Comparison of ENCODE assay signal across 10 cellular contexts in the genomic region with DNA sequence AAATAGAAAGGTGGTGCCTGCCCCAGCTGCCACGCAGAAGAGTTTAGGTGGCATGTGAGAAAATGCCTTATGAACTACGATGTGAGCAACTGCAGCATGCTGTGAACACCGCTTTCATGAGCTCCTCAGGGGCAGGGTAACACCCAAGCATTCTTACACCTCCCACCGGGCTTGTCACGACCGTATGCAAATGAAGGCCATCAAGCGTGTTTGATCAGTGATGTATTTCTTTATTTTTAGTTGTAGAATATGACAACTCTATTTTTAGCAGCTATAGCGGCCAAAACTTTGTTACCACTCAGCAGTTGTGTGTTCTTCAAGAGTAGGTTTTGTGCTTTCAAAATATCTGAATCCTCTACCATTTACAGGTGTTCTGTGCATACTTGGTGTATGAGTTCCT. TPM values are rescaled to one million over a fixed set of nuclear protein-coding genes. Genes with fewer than 3 reads are reported as not detected.
A peak's percentile ranks its signal among the peaks of the same experiment; 100 is the strongest.
DNase-seq lines count a peak whose midpoint lies in the region; ATAC-seq and TF ChIP-seq lines count a peak whose summit lies in the region.
"Not testable (repeated sequence)": the region's sequence is repeated elsewhere in the genome, so short reads cannot be mapped to it uniquely, and the experiment has no call there.
"Had no signal": no experiment of that assay in that cellular context is flagged by ENCODE, and none has a peak within 500 bp of the region (broad histone marks: within the 10 kb centered on the region; RNA-seq: fewer than 3 reads in every experiment).

No MANE protein-coding gene starts in this region.

- in situ Hi-C loops in GM13977 (cut with MboI; ENCODE audit: low pct_unique_long_range_greater_than_20kb, low sequenced_read_pairs, unreplicated experiment): not testable (repeated sequence)

- intact Hi-C loops in Right ventricle myocardium inferior (cut with DNase I); right cardiac atrium (cut with DNase I): not testable (repeated sequence)

- H3K4me3 ChIP-seq in BLaER1 treated with 17β-estradiol and CSF1 and Interleukin-3, amounts not matched to agents 10 nM and 100 nM: peak overlapping the region in 1 of 10 experiments; percentile 11; a peak in 1 of 20 replicates
- H3K4me3 ChIP-seq in MM.1S (ENCODE audit: low read length); right cardiac atrium (ENCODE audit: low read length): not testable (repeated sequence)

- not testable (repeated sequence) for H3K79me2 ChIP-seq in MM.1S (ENCODE audit: low read length)

- H3K27me3 ChIP-seq in BLaER1 treated with 17β-estradiol and CSF1 and Interleukin-3, amounts not matched to agents 10 nM and 100 nM; right cardiac atrium (ENCODE audit: control insufficient read depth, insufficient read depth): not testable (repeated sequence)
- peaks cover 14% of the 10 kb centered on the region for H3K27me3 ChIP-seq in MM.1S (replicated peaks; ENCODE audit: insufficient read depth, low read length)

- peak; percentile 34 for DNase-seq in GM13977 (ENCODE audit: low spot score)
- peak; percentile 6 for DNase-seq in MM.1S
- DNase-seq in Right ventricle myocardium inferior (ENCODE audit: missing footprints); right cardiac atrium: not testable (repeated sequence)

- peak overlapping the region in 3 of 11 experiments; percentile 13 to 53 (median 18); a peak in 5 of 22 replicates for H3K27ac ChIP-seq in BLaER1 treated with 17β-estradiol and CSF1 and Interleukin-3, amounts not matched to agents 10 nM and 100 nM
- not testable (repeated sequence) for H3K27ac ChIP-seq in MM.1S (ENCODE audit: low read length)
- peak overlapping the region; percentile 8 for H3K27ac ChIP-seq in right cardiac atrium (ENCODE audit: low read length)

- peaks cover 9 to 55% (median 40%) of the 10 kb centered on the region in 10 experiments; a peak in 19 of 20 replicates for H3K4me1 ChIP-seq in BLaER1 treated with 17β-estradiol and CSF1 and Interleukin-3, amounts not matched to agents 10 nM and 100 nM
- not testable (repeated sequence) for H3K4me1 ChIP-seq in MM.1S (ENCODE audit: low read length); right cardiac atrium (ENCODE audit: control insufficient read depth, insufficient read depth, low read length)

- H3K9me2 ChIP-seq in MM.1S (replicated peaks; ENCODE audit: insufficient read depth, low read length): not testable (repeated sequence)

- peak; percentile 47 for ATAC-seq in GM18909 (IDR thresholded peaks at IDR 0.05; ENCODE audit: poor library complexity, unreplicated experiment)
- peak; percentile 77 for ATAC-seq in HG03175 (IDR thresholded peaks at IDR 0.05; ENCODE audit: unreplicated experiment)
- peak; percentile 62 for ATAC-seq in Right ventricle myocardium inferior
- ATAC-seq in right cardiac atrium: peak; percentile 46 to 71

- H3K36me3 ChIP-seq in BLaER1 treated with 17β-estradiol and CSF1 and Interleukin-3, amounts not matched to agents 10 nM and 100 nM; MM.1S (replicated peaks; ENCODE audit: insufficient read depth, low read length): not testable (repeated sequence)

- not testable (repeated sequence) for H3F3A ChIP-seq in MM.1S (ENCODE audit: insufficient read depth, low read length)

- not testable (repeated sequence) for H4K20me1 ChIP-seq in BLaER1 treated with 17β-estradiol and CSF1 and Interleukin-3, amounts not matched to agents 10 nM and 100 nM; MM.1S (ENCODE audit: insufficient read depth, low read length)

- H3K9ac ChIP-seq in BLaER1 treated with 17β-estradiol and CSF1 and Interleukin-3, amounts not matched to agents 10 nM and 100 nM: peak overlapping the region in 3 of 11 experiments; percentile 25 to 41 (median 33); a peak in 3 of 22 replicates
- not testable (repeated sequence) for H3K9ac ChIP-seq in MM.1S (ENCODE audit: low read length)

- TF ChIP-seq CTCF in GM13977 (IDR thresholded peaks at IDR 0.05; ENCODE audit: extremely low read depth, insufficient read depth, missing control alignments); MM.1S (IDR thresholded peaks at IDR 0.05; ENCODE audit: low read length): not testable (repeated sequence)

- H3K4me2 ChIP-seq in BLaER1 treated with 17β-estradiol and CSF1 and Interleukin-3, amounts not matched to agents 10 nM and 100 nM: peak overlapping the region in 9 of 11 experiments; percentile 39 to 89 (median 72); a peak in 18 of 22 replicates
- not testable (repeated sequence) for H3K4me2 ChIP-seq in MM.1S (ENCODE audit: low read depth, low read length)

- WGBS in right cardiac atrium: 48% methylated on average over 8 of the region's 8 CpGs

- not testable (repeated sequence) for H3K9me3 ChIP-seq in BLaER1 treated with 17β-estradiol and CSF1 and Interleukin-3, amounts not matched to agents 10 nM and 100 nM (replicated peaks in 1 of 11); MM.1S (replicated peaks; ENCODE audit: insufficient read depth, low read length); right cardiac atrium (ENCODE audit: control insufficient read depth, low read length)

- H2AFZ ChIP-seq in MM.1S (ENCODE audit: low read length): not testable (repeated sequence)

RNA-seq across cellular contexts. Expression of a gene that starts 58.1 kb away (rescaled TPM):
- total RNA-seq in Right ventricle myocardium inferior: 1.7 TPM
- total RNA-seq in right cardiac atrium: 10 to 100 TPM in 3 of 4 donors, 1 to 10 TPM in 1; 6.9 to 27.2 (median 11.4) TPM
- polyA plus RNA-seq in right cardiac atrium: 7.8 TPM
- total RNA-seq: CD4-positive, alpha-beta memory T cell; MCF 10A; T-helper 1 cell treated with Interleukin-12 subunit alpha and Interleukin-12 subunit beta and Interleukin-4 antibody, amounts not matched to agents 30 ng/mL and 1 ng/mL, for 36 hours had no signal
